ENCODE assay signal across 10 cellular contexts in the genomic region with DNA sequence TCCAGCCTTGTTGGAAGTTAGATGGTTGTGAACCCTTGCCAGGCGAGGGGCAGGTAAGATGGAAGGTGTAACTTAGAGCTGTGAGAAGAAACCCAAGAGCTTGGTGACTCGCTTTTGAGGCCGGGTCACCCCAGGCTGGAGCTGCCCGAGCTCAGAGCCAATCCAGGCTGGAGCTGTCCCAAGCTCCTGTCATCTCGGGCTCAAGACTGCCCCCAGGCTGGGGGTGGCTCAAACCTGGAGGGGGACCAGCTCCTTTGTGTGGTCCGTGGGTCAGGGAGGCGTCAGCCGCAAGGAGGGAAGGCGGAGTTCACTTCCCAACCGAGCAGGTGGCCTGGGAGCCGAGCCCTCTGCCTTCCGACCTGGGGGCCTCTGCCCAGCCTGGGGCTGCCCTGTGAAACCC. TPM values are rescaled to one million over a fixed set of nuclear protein-coding genes. Genes with fewer than 3 reads are reported as not detected.
DNase-seq lines count a peak whose midpoint lies in the region; ATAC-seq and TF ChIP-seq lines count a peak whose summit lies in the region.
"Had no signal": no experiment of that assay in that cellular context is flagged by ENCODE, and none has a peak within 500 bp of the region (broad histone marks: within the 10 kb centered on the region; RNA-seq: fewer than 3 reads in every experiment).

No MANE protein-coding gene starts in this region.

- H3K79me2 ChIP-seq in SK-N-SH (ENCODE audit: insufficient read depth), result no peaks in the 10 kb centered on the region; the same call in 1 of the 2 replicates

- no peaks in the 10 kb centered on the region for H3K36me3 Mint-ChIP-seq in chondrocyte (ENCODE audit: low read depth)

- H3K27ac ChIP-seq in SK-N-SH (ENCODE audit: low read depth in 2 of 2, low read length in 1 of 2) (no peak overlapping the region), transverse colon (peak overlapping the region; percentile 80 to 88 (median 84))
- H3K27ac ChIP-seq: lower lobe of right lung had no signal

- POLR2A ChIA-PET in SK-N-SH (lab: Yijun Ruan, JAX), result no interaction called here

- in situ Hi-C loops in transverse colon (cut with MboI; ENCODE audit: low pct_ligation_motif_present in 1 of 4, low pct_unique_long_range_greater_than_20kb in 1 of 4, low sequenced_read_pairs in 3 of 4), result loop anchor here in 1 of 4 donors (25.0 kb wide), 2 partner anchors 137 to 387 kb away; no protein-coding TSS in a partner anchor

- DNase-seq in SK-N-SH, result no peak
- DNase-seq in chondrocyte (ENCODE audit: low spot score), result no peak
- DNase-seq in mucosa of descending colon, result peak in 2 of 3 donors; percentile 52 to 61
- peak; percentile 26 for DNase-seq in transverse colon
- no peak for DNase-seq in NCI-H2081 (lab: John Stamatoyannopoulos, UW)
- no peak for DNase-seq in HuH-7 (ENCODE audit: low spot score)
- DNase-seq: lower lobe of right lung, NCI-H510A had no signal

- 87% methylated on average over 6 of the region's 12 CpGs for WGBS in SK-N-SH (ENCODE audit: low lambda C conversion rate)
- 46% methylated on average over 12 of the region's 12 CpGs; no CpG with 5 or more reads in 1 of the 2 donors for WGBS in transverse colon (ENCODE audit: low coverage in 1 of 2), 2 donors

- TF ChIP-seq CTCF in SK-N-SH (IDR thresholded peaks at IDR 0.05) (no peak), chondrocyte (IDR thresholded peaks at IDR 0.05) (no peak), mucosa of descending colon (IDR thresholded peaks at IDR 0.05) (no peak), transverse colon (IDR thresholded peaks at IDR 0.05) (no peak)

- no peak overlapping the region for H3K27ac Mint-ChIP-seq in chondrocyte (ENCODE audit: unreplicated experiment)

- H3K4me2 ChIP-seq in SK-N-SH, result 0 out of 2 replicates have a peak overlapping the region, but pooled peaks have one; percentile 99

- no peaks in the 10 kb centered on the region for H3K9me2 ChIP-seq in SK-N-SH

- H3K9me3 ChIP-seq in SK-N-SH, result no peaks in the 10 kb centered on the region
- no peaks in the 10 kb centered on the region for H3K9me3 ChIP-seq in mucosa of descending colon
- no peaks in the 10 kb centered on the region for H3K9me3 ChIP-seq in transverse colon
- H3K9me3 ChIP-seq: lower lobe of right lung had no signal

- H2AFZ ChIP-seq in SK-N-SH (ENCODE audit: low read depth), result no peak overlapping the region

- intact Hi-C loops in mucosa of descending colon (cut with DNase I, micrococcal nuclease) (no loop called here), transverse colon (cut with DNase I; ENCODE audit: low total_unique reads) (no loop called here)

- peaks cover 0 to 19% of the 10 kb centered on the region in 2 experiments; a peak in 1 of 4 replicates for H3K4me1 ChIP-seq in SK-N-SH (ENCODE audit: control insufficient read depth in 1 of 2, insufficient read depth in 2 of 2, low read depth in 1 of 2, low read length in 1 of 2)
- H3K4me1 ChIP-seq in mucosa of descending colon (ENCODE audit: low read depth), result peaks cover 4% of the 10 kb centered on the region
- peaks cover 4 to 40% (median 18%) of the 10 kb centered on the region in 4 donors for H3K4me1 ChIP-seq in transverse colon

- H3F3A ChIP-seq in SK-N-SH (replicated peaks; ENCODE audit: insufficient read depth), result no peaks in the 10 kb centered on the region

- TF ChIP-seq POLR2A in transverse colon (IDR thresholded peaks at IDR 0.05), result no peak

- H3K36me3 ChIP-seq in SK-N-SH (replicated peaks in 1 of 2; ENCODE audit: control insufficient read depth in 1 of 2, insufficient read depth in 2 of 2, low read length in 1 of 2) (no peaks in the 10 kb centered on the region), mucosa of descending colon (ENCODE audit: low read depth) (no peaks in the 10 kb centered on the region), transverse colon (no peaks in the 10 kb centered on the region)
- H3K36me3 ChIP-seq: lower lobe of right lung had no signal

- H3K4me1 Mint-ChIP-seq in chondrocyte (ENCODE audit: low read depth), result peaks cover 32% of the 10 kb centered on the region

- H3K4me3 ChIP-seq in SK-N-SH (ENCODE audit: low read depth in 2 of 2, low read length in 1 of 2), result peak overlapping the region in 1 of 2 experiments; percentile 55; a peak in 2 of 4 replicates
- no peak overlapping the region for H3K4me3 ChIP-seq in mucosa of descending colon
- H3K4me3 ChIP-seq in transverse colon, result peak overlapping the region in 3 of 4 donors; percentile 71 to 82 (median 74)

- peaks cover under 1% of the 10 kb centered on the region for H3K27me3 Mint-ChIP-seq in chondrocyte (ENCODE audit: low read depth)

- peaks cover 5% of the 10 kb centered on the region for H3K27me3 ChIP-seq in SK-N-SH (ENCODE audit: insufficient read depth)
- peaks cover 24% of the 10 kb centered on the region for H3K27me3 ChIP-seq in transverse colon

- no peaks in the 10 kb centered on the region for H3K9me3 Mint-ChIP-seq in chondrocyte (ENCODE audit: low read depth)

- H4K20me1 ChIP-seq in SK-N-SH (ENCODE audit: insufficient read depth), result no peaks in the 10 kb centered on the region

- TF ChIP-seq RAD21 in SK-N-SH (IDR thresholded peaks at IDR 0.05; ENCODE audit: low read length), result no peak

- CTCF ChIA-PET in SK-N-SH (lab: Yijun Ruan, JAX), result interaction anchor here (0.7 to 8.6 kb wide), 21 partner anchors 9 to 485 kb away, joined by 3 to 75 read pairs (median 4); no protein-coding TSS in a partner anchor

- peak overlapping the region; percentile 49 for H3K4me3 Mint-ChIP-seq in chondrocyte (ENCODE audit: unreplicated experiment)

- H3K9ac ChIP-seq in SK-N-SH, result no peak overlapping the region

- no peak for ATAC-seq in SK-N-SH treated with all-trans-retinoic acid at 6 μM for 48 hours
- ATAC-seq in mucosa of descending colon, result peak; percentile 26
- no peak for ATAC-seq in HG02884 (IDR thresholded peaks at IDR 0.05; ENCODE audit: unreplicated experiment)

- TF ChIP-seq EP300 in SK-N-SH (IDR thresholded peaks at IDR 0.05; ENCODE audit: borderline replicate concordance in 1 of 2, low read depth in 1 of 2, low read length in 1 of 2), result no peak
- no peak for TF ChIP-seq EP300 in transverse colon (IDR thresholded peaks at IDR 0.05; ENCODE audit: low read depth)

TF ChIP-seq in SK-N-SH, 30 proteins besides CTCF, POLR2A, EP300 and RAD21:
- no peak for TF ChIP-seq YY1 (IDR thresholded peaks at IDR 0.05; ENCODE audit: low read depth)
- no peak for TF ChIP-seq PBX3 (IDR thresholded peaks at IDR 0.05)
- no peak for TF ChIP-seq GATA2 (CRISPR knock-in tag; IDR thresholded peaks at IDR 0.05)
- TF ChIP-seq FOXJ3 (CRISPR knock-in tag; IDR thresholded peaks at IDR 0.05), result no peak
TF ChIP-seq in SK-N-SH: peak in this region for 0.

TF ChIP-seq in SK-N-SH treated with all-trans-retinoic acid at 6 μM for 48 hours, 23 proteins besides CTCF, POLR2A, EP300 and RAD21:
- no peak for TF ChIP-seq ZFP3 (CRISPR knock-in tag; IDR thresholded peaks at IDR 0.05)
TF ChIP-seq in SK-N-SH treated with all-trans-retinoic acid at 6 μM for 48 hours: peak in this region for 0.

RNA-seq across cellular contexts. Expression of gene HUNK, which starts 2.0 kb away (rescaled TPM):
- 0.28 and 0.31 TPM in 2 replicates for polyA plus RNA-seq in SK-N-SH (2012; rRNA removed)
- polyA plus RNA-seq in SK-N-SH (2012; cell fraction: cytosol; rRNA removed), result 0.32 and 0.47 TPM in 2 replicates
- polyA plus RNA-seq in SK-N-SH (2012; cell fraction: nucleus; rRNA removed), result 0.27 and 0.29 TPM in 2 replicates
- 0.92 to 1.7 TPM (median 1.6 TPM) in 3 replicates for total RNA-seq in chondrocyte
- total RNA-seq in mucosa of descending colon, result 10 to 100 TPM in 2 of 3 donors, 1 to 10 TPM in 1; 3.8 to 12.3 (median 11.0) TPM
- 1 to 10 TPM; 1.8 to 6.7 (median 3.9) TPM for total RNA-seq in transverse colon

Comparison
In these comparisons a context has a peak if more than half of its experiments do, and no peak if none do; other contexts are left out.
1. DNase-seq: peak in mucosa of descending colon (2 of 3) and transverse colon (single experiment); none in SK-N-SH (single experiment), chondrocyte (single experiment), NCI-H2081 (0 of 2) and HuH-7 (single experiment).
2. H3K27ac ChIP-seq: peak in transverse colon (4 of 4); none in SK-N-SH (0 of 2).